Comparison of ENCODE assay signal across 14 cellular contexts in the genomic region with DNA sequence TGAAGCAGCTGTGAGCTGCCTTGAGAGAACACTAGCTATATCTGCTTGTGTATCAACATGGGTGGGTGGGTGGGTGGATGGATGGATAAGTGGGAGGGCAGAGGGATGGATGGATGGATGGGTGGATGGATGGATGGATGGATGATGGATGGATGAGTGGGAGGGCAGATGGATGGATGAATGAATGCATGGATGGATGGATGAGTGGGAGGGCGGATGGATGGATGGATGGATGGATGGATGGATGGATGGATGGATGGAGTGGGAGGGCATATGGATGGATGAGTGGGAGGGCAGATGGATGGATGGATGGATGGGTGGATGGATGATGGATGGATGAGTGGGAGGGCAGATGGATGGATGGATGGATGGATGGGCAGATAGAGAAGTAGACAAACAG.
DNase-seq lines count a peak whose midpoint lies in the region; ATAC-seq lines count a peak whose summit lies in the region.
"Had no signal": no experiment of that assay in that cellular context is flagged by ENCODE, and none has a peak within 500 bp of the region (broad histone marks: within the 10 kb centered on the region; RNA-seq: fewer than 3 reads in every experiment).

No MANE protein-coding gene starts in this region.

- POLR2A ChIA-PET in activated CD4-positive, alpha-beta memory T cell treated with anti-CD3 and anti-CD28 coated beads for 36 hours (lab: Charles Lee) = interaction anchor here (1.8 kb wide), 1 partner anchor 12 kb away, joined by 6 read pairs; no protein-coding TSS in a partner anchor

- peak overlapping the region; percentile 86 for H3K4me3 Mint-ChIP-seq in activated CD4-positive, alpha-beta T cell treated with anti-CD3 and anti-CD28 coated beads, Interleukin-2, amount 10 ng/mL, durations not matched to agents 24 days and 14 days
- H3K4me3 Mint-ChIP-seq in activated CD4-positive, alpha-beta memory T cell treated with anti-CD3 and anti-CD28 coated beads for 36 hours = peak overlapping the region; percentile 16
- peak overlapping the region; percentile 33 to 63 for H3K4me3 Mint-ChIP-seq in stimulated activated naive B cell treated with anti-CD40 and anti-IgM and Interleukin-4, amounts not matched to agents 10 μg/mL and 1 μg/mL and 100 μg/mL, for 72 hours

- intact Hi-C loops in activated CD4-positive, alpha-beta T cell treated with anti-CD3 and anti-CD28 coated beads, Interleukin-2, amount 10 ng/mL, durations not matched to agents 24 days and 14 days (cut with micrococcal nuclease) = no loop called here
- intact Hi-C loops in activated CD4-positive, alpha-beta memory T cell treated with anti-CD3 and anti-CD28 coated beads for 36 hours (cut with micrococcal nuclease) = no loop called here

- peaks cover 48% of the 10 kb centered on the region for H3K36me3 Mint-ChIP-seq in activated CD4-positive, alpha-beta T cell treated with anti-CD3 and anti-CD28 coated beads, Interleukin-2, amount 10 ng/mL, durations not matched to agents 24 days and 14 days (ENCODE audit: low read depth)
- H3K36me3 Mint-ChIP-seq in activated CD4-positive, alpha-beta memory T cell treated with anti-CD3 and anti-CD28 coated beads for 36 hours = peaks cover 46% of the 10 kb centered on the region
- H3K36me3 Mint-ChIP-seq in stimulated activated naive B cell treated with anti-CD40 and anti-IgM and Interleukin-4, amounts not matched to agents 10 μg/mL and 1 μg/mL and 100 μg/mL, for 72 hours = peaks cover 27 to 52% of the 10 kb centered on the region in 2 donors

- no peak for DNase-seq in activated CD4-positive, alpha-beta T cell treated with anti-CD3 and anti-CD28 coated beads, Interleukin-2, amount 10 ng/mL, durations not matched to agents 24 days and 14 days
- DNase-seq in activated CD4-positive, alpha-beta T cell treated with anti-CD3 and anti-CD28 coated beads for 1 hour = no peak
- peak; percentile 4 for DNase-seq in activated CD4-positive, alpha-beta memory T cell treated with anti-CD3 and anti-CD28 coated beads for 36 hours
- DNase-seq in epithelial cell of prostate (ENCODE audit: low read depth, low spot score) (no peak), midbrain (lab: John Stamatoyannopoulos, UW) (no peak)
- no peak for DNase-seq in stimulated activated naive B cell treated with anti-CD40 and anti-IgM and Interleukin-4, amounts not matched to agents 10 μg/mL and 1 μg/mL and 100 μg/mL, for 72 hours
- DNase-seq in activated CD8-positive, alpha-beta memory T cell treated with anti-CD3 and anti-CD28 coated beads for 24 hours = no peak
- DNase-seq: activated CD4-positive, alpha-beta T cell treated with anti-CD3 and anti-CD28 coated beads, Interleukin-2, amount 50 U/mL, for 1 hour; COR-L47; NCI-H1105; T-helper 9 cell had no signal

- CTCF ChIA-PET in activated CD4-positive, alpha-beta memory T cell treated with anti-CD3 and anti-CD28 coated beads for 36 hours (lab: Charles Lee) = interaction anchor here (1.7 to 5.2 kb wide), 4 partner anchors 13 to 144 kb away, joined by 6 to 60 read pairs (median 38); partner anchors contain the start of gene PTPRE

- peak overlapping the region; percentile 45 for H3K27ac Mint-ChIP-seq in activated CD4-positive, alpha-beta T cell treated with anti-CD3 and anti-CD28 coated beads, Interleukin-2, amount 10 ng/mL, durations not matched to agents 24 days and 14 days
- peak overlapping the region; percentile 65 for H3K27ac Mint-ChIP-seq in activated CD4-positive, alpha-beta memory T cell treated with anti-CD3 and anti-CD28 coated beads for 36 hours
- H3K27ac Mint-ChIP-seq in stimulated activated naive B cell treated with anti-CD40 and anti-IgM and Interleukin-4, amounts not matched to agents 10 μg/mL and 1 μg/mL and 100 μg/mL, for 72 hours = no peak overlapping the region

- H3K27me3 Mint-ChIP-seq in activated CD4-positive, alpha-beta T cell treated with anti-CD3 and anti-CD28 coated beads, Interleukin-2, amount 10 ng/mL, durations not matched to agents 24 days and 14 days = no peaks in the 10 kb centered on the region
- no peaks in the 10 kb centered on the region for H3K27me3 Mint-ChIP-seq in activated CD4-positive, alpha-beta memory T cell treated with anti-CD3 and anti-CD28 coated beads for 36 hours
- no peaks in the 10 kb centered on the region for H3K27me3 Mint-ChIP-seq in stimulated activated naive B cell treated with anti-CD40 and anti-IgM and Interleukin-4, amounts not matched to agents 10 μg/mL and 1 μg/mL and 100 μg/mL, for 72 hours

- no peaks in the 10 kb centered on the region for H3K9me3 Mint-ChIP-seq in activated CD4-positive, alpha-beta T cell treated with anti-CD3 and anti-CD28 coated beads, Interleukin-2, amount 10 ng/mL, durations not matched to agents 24 days and 14 days
- no peaks in the 10 kb centered on the region for H3K9me3 Mint-ChIP-seq in activated CD4-positive, alpha-beta memory T cell treated with anti-CD3 and anti-CD28 coated beads for 36 hours
- H3K9me3 Mint-ChIP-seq in stimulated activated naive B cell treated with anti-CD40 and anti-IgM and Interleukin-4, amounts not matched to agents 10 μg/mL and 1 μg/mL and 100 μg/mL, for 72 hours = no peaks in the 10 kb centered on the region

- ATAC-seq in stimulated activated naive B cell treated with anti-CD40 and anti-IgM and Interleukin-4, amounts not matched to agents 10 μg/mL and 1 μg/mL and 100 μg/mL, for 72 hours (replicated peaks) = no peak
- ATAC-seq in GM18498 (IDR thresholded peaks at IDR 0.05; ENCODE audit: unreplicated experiment) = no peak
- ATAC-seq: K562 had no signal

- H3K27ac ChIP-seq in epithelial cell of prostate = peak overlapping the region; percentile 98
- H3K27ac ChIP-seq: ovary had no signal

- H3K4me1 Mint-ChIP-seq in activated CD4-positive, alpha-beta T cell treated with anti-CD3 and anti-CD28 coated beads, Interleukin-2, amount 10 ng/mL, durations not matched to agents 24 days and 14 days = peaks cover 48% of the 10 kb centered on the region
- H3K4me1 Mint-ChIP-seq in activated CD4-positive, alpha-beta memory T cell treated with anti-CD3 and anti-CD28 coated beads for 36 hours (ENCODE audit: low read depth) = peaks cover 56% of the 10 kb centered on the region
- peaks cover 48 to 73% of the 10 kb centered on the region in 2 donors for H3K4me1 Mint-ChIP-seq in stimulated activated naive B cell treated with anti-CD40 and anti-IgM and Interleukin-4, amounts not matched to agents 10 μg/mL and 1 μg/mL and 100 μg/mL, for 72 hours

Comparison
In these comparisons a context has a peak if more than half of its experiments do, and no peak if none do; other contexts are left out.
1. H3K4me3 Mint-ChIP-seq: peak in every context shown above with its lines; median percentile 86 in activated CD4-positive, alpha-beta T cell treated with anti-CD3 and anti-CD28 coated beads, Interleukin-2, amount 10 ng/mL, durations not matched to agents 24 days and 14 days; 48 in stimulated activated naive B cell treated with anti-CD40 and anti-IgM and Interleukin-4, amounts not matched to agents 10 μg/mL and 1 μg/mL and 100 μg/mL, for 72 hours; 16 in activated CD4-positive, alpha-beta memory T cell treated with anti-CD3 and anti-CD28 coated beads for 36 hours.